Comparison of ENCODE assay signal across 8 cellular contexts in the genomic region with DNA sequence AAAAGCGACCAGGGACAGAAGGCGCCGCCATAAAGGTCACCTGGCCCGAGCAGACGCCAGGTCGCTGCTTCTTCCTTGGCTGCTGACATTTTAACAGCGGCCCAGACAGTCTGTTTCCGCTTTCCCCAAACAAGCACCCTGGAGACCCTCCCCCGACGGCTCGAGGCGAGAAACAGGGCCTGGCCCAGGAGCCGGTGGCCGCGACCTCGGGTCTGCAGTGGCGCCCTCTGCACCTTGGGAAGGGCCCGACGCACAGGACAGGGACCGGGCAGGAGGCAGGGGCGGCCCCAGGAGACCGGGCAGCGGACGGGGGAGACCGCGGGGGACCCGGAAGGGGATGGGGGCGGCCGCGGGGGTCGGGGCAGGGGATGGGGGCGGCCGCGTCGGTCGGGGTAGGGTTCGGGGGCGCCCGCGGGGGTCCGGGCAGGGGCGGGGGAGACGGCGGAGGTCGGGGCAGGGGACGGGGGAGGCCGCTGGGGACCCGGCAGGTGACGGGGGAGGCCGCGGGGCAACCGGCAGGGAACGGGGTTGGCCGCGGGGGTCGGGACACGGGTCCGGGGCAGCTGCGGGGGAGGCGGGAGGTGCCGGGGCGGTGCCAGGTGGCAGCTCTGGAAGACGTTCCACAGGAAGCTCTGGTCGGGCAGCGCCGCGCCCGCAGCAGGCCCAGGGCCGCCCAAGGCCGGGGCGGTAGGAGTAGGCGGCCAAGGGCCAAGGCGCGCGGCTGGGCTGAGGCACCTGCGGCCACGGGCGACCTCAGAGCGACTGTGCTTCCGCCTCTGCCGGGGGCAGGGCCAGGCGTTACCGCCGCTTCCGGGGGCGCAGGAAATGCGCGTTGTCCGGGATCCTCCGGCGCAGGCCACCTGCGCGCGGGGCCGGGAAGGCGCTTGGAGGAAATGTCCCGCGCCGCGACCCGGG.
DNase-seq lines count a peak whose midpoint lies in the region; ATAC-seq, FAIRE-seq and TF ChIP-seq lines count a peak whose summit lies in the region.
"Not testable (repeated sequence)": the region's sequence is repeated elsewhere in the genome, so short reads cannot be mapped to it uniquely, and the experiment has no call there.

No MANE protein-coding gene starts in this region.

- H3K9me3 ChIP-seq in A549; HUES6 (ENCODE audit: control insufficient read depth, insufficient read depth, low read depth, low read length): not testable (repeated sequence)

- not testable (repeated sequence) for H3K36me3 ChIP-seq in HUES6 (ENCODE audit: control insufficient read depth, insufficient read depth, low read length)

- H3K9me3 Mint-ChIP-seq in central memory CD8-positive, alpha-beta T cell = not testable (repeated sequence)

- no CpG with 5 or more reads among the region's 101 CpGs for WGBS in A549 (ENCODE audit: missing lambda C conversion rate)

- H3K4me1 Mint-ChIP-seq in central memory CD8-positive, alpha-beta T cell = not testable (repeated sequence)

- not testable (repeated sequence) for TF ChIP-seq POLR2A in A549 (IDR thresholded peaks at IDR 0.05; ENCODE audit: low read length)

- H3K4me3 ChIP-seq in A549 (peak overlapping the region; percentile 58), HUES6 (ENCODE audit: low read depth, low read length) (peak overlapping the region; percentile 54), skin epidermis (peak overlapping the region; percentile 30 to 51 (median 40))

- H3K4me3 Mint-ChIP-seq in central memory CD8-positive, alpha-beta T cell = not testable (repeated sequence)

- ATAC-seq in A549 = peak; percentile 97 to 98
- ATAC-seq in GM19025 (IDR thresholded peaks at IDR 0.05; ENCODE audit: low read depth, unreplicated experiment) = peak; percentile 86
- peak; percentile 95 for ATAC-seq in HG02759 (IDR thresholded peaks at IDR 0.05; ENCODE audit: unreplicated experiment)
- peak; percentile 96 for ATAC-seq in central memory CD8-positive, alpha-beta T cell (replicated peaks; ENCODE audit: extremely low read depth, poor library complexity, severe bottlenecking)
- ATAC-seq in left colon = peak; percentile 94

- not testable (repeated sequence) for H3K27me3 ChIP-seq in HUES6 (ENCODE audit: control insufficient read depth, insufficient read depth, low read length)

- POLR2A ChIA-PET in A549 (lab: Yijun Ruan, JAX) = not testable (repeated sequence)

- DNase-seq in A549 (ENCODE audit: low read depth in 1 of 2, low spot score in 1 of 2) = peak in 1 of 2 experiments; percentile 20
- peak; percentile 11 to 26 for DNase-seq in activated CD4-positive, alpha-beta T cell treated with anti-CD3 and anti-CD28 coated beads, Interleukin-2, amount 50 U/mL, for 4 hours
- not testable (repeated sequence) for DNase-seq in central memory CD8-positive, alpha-beta T cell (ENCODE audit: low spot score in 2 of 2)
- DNase-seq in left colon = peak; percentile 39 to 66

- not testable (repeated sequence) for TF ChIP-seq CTCF in A549 (IDR thresholded peaks at IDR 0.05)

- intact Hi-C loops in left colon (cut with DNase I, micrococcal nuclease) = not testable (repeated sequence)

- H3K36me3 Mint-ChIP-seq in central memory CD8-positive, alpha-beta T cell (ENCODE audit: insufficient read depth) = not testable (repeated sequence)

- CTCF ChIA-PET in A549 (lab: Yijun Ruan, JAX) = not testable (repeated sequence)

- TF ChIP-seq RAD21 in A549 (conservative IDR thresholded peaks at IDR 0.05 in 1 of 2, IDR thresholded peaks at IDR 0.05 in 1 of 2) = not testable (repeated sequence)

- peak overlapping the region; percentile 75 to 87 for H3K27ac ChIP-seq in A549
- not testable (repeated sequence) for H3K27ac ChIP-seq in HUES6 (ENCODE audit: low read depth, low read length)
- peak overlapping the region in 18 of 21 experiments; percentile 46 to 87 (median 71) for H3K27ac ChIP-seq in skin epidermis

- H3K9ac ChIP-seq in HUES6 (ENCODE audit: low read length) = not testable (repeated sequence)

- not testable (repeated sequence) for H3K4me1 ChIP-seq in A549; HUES6 (ENCODE audit: control insufficient read depth, insufficient read depth, low read length)

- not testable (repeated sequence) for TF ChIP-seq EP300 in A549 (IDR thresholded peaks at IDR 0.05)

- not testable (repeated sequence) for H3K27ac Mint-ChIP-seq in central memory CD8-positive, alpha-beta T cell (ENCODE audit: low read depth)

- H3K4me2 ChIP-seq in A549 = peak overlapping the region; percentile 71

- H3K27me3 Mint-ChIP-seq in central memory CD8-positive, alpha-beta T cell = not testable (repeated sequence)

- not testable (repeated sequence) for FAIRE-seq in A549 (lab: Jason Lieb, UNC)
